Comparison of ENCODE assay signal across 8 cellular contexts in genomic region chr5:40410231-40410861, GRCh38.
DNase-seq lines count a peak whose midpoint lies in the region; ATAC-seq and FAIRE-seq lines count a peak whose summit lies in the region.

No MANE protein-coding gene starts in this region.

- H3K27ac ChIP-seq in trophoblast cell (ENCODE audit: low read depth, low read length) = no peak overlapping the region

- no peak overlapping the region for H3K14ac ChIP-seq in trophoblast cell (ENCODE audit: low read length)

- no peaks in the 10 kb centered on the region for H3K36me3 ChIP-seq in trophoblast cell (ENCODE audit: control insufficient read depth in 1 of 2, insufficient read depth in 2 of 2, low read length in 2 of 2)

- no peak overlapping the region for H3K9ac ChIP-seq in trophoblast cell (ENCODE audit: low read length)

- H3K23ac ChIP-seq in trophoblast cell (ENCODE audit: low read length) = no peak overlapping the region

- H3K4me3 ChIP-seq in trophoblast cell (ENCODE audit: low read depth, low read length) = no peak overlapping the region

- no peak overlapping the region for H2AFZ ChIP-seq in trophoblast cell (ENCODE audit: insufficient read depth, low read length, poor library complexity)

- H3K9me3 ChIP-seq in trophoblast cell (ENCODE audit: insufficient read depth, low read depth, low read length) = no peaks in the 10 kb centered on the region

- peaks cover 10 to 14% of the 10 kb centered on the region in 2 experiments for H3K4me1 ChIP-seq in trophoblast cell (ENCODE audit: control insufficient read depth in 1 of 2, insufficient read depth in 2 of 2, low read length in 2 of 2)

- no peak overlapping the region for H3K4me2 ChIP-seq in trophoblast cell (ENCODE audit: low read length)

- no peak overlapping the region for H4K91ac ChIP-seq in trophoblast cell (ENCODE audit: low read depth, low read length)

- no peaks in the 10 kb centered on the region for H3K27me3 ChIP-seq in trophoblast cell (ENCODE audit: insufficient read depth, low read length)

- H2BK5ac ChIP-seq in trophoblast cell (ENCODE audit: low read depth, low read length, poor library complexity) = no peak overlapping the region

- no peak overlapping the region for H2BK120ac ChIP-seq in trophoblast cell (ENCODE audit: insufficient read depth, low read length, poor library complexity)

- H2AK5ac ChIP-seq in trophoblast cell (ENCODE audit: low read length) = no peak overlapping the region

- no peak overlapping the region for H3K4ac ChIP-seq in trophoblast cell (ENCODE audit: low read depth, low read length)

- WGBS in trophoblast cell (ENCODE audit: extremely low coverage, insufficient coverage, insufficient read length) = no CpG with 5 or more reads among the region's 9 CpGs

- DNase-seq in HTR-8/SVneo (ENCODE audit: insufficient read length, low spot score) (peak; percentile 76), dermis microvascular lymphatic vessel endothelial cell (ENCODE audit: low read depth in 2 of 2) (peak; percentile 88 to 97), trophoblast cell (peak; percentile 66 to 84), LoVo (ENCODE audit: low spot score) (no peak), epidermal melanocyte (ENCODE audit: insufficient read length, low spot score) (no peak)

- ATAC-seq in activated CD4-positive, CD25-positive, alpha-beta regulatory T cell treated with anti-CD3 and anti-CD28 coated beads, Interleukin-2, amount 50 U/mL, for 24 hours = peak; percentile 85 to 86
- ATAC-seq in HG03097 (IDR thresholded peaks at IDR 0.05; ENCODE audit: low FRiP score, unreplicated experiment) (no peak), HG02885 (IDR thresholded peaks at IDR 0.05; ENCODE audit: poor library complexity, unreplicated experiment) (no peak)

- no peak overlapping the region for H4K8ac ChIP-seq in trophoblast cell (ENCODE audit: low read depth, low read length)

- no peaks in the 10 kb centered on the region for H3K79me1 ChIP-seq in trophoblast cell (ENCODE audit: low read length)

- H3K18ac ChIP-seq in trophoblast cell (ENCODE audit: low read length) = no peak overlapping the region

- no peaks in the 10 kb centered on the region for H3K79me2 ChIP-seq in trophoblast cell (ENCODE audit: control insufficient read depth, insufficient read depth, low read length, poor library complexity)

- no peak overlapping the region for H2BK12ac ChIP-seq in trophoblast cell (ENCODE audit: low read length)

- H4K12ac ChIP-seq in trophoblast cell (ENCODE audit: low read depth, low read length) = no peak overlapping the region

- peak; percentile 98 for FAIRE-seq in HTR-8/SVneo (lab: Jason Lieb, UNC)

Comparison
In these comparisons a context has a peak if more than half of its experiments do, and no peak if none do; other contexts are left out.
1. DNase-seq: peak in HTR-8/SVneo (single experiment), dermis microvascular lymphatic vessel endothelial cell (2 of 2) and trophoblast cell (2 of 2); none in LoVo (single experiment) and epidermal melanocyte (single experiment).
2. ATAC-seq: peak in activated CD4-positive, CD25-positive, alpha-beta regulatory T cell treated with anti-CD3 and anti-CD28 coated beads, Interleukin-2, amount 50 U/mL, for 24 hours (2 of 2); none in HG03097 (single experiment) and HG02885 (single experiment).